In the genomic region with DNA sequence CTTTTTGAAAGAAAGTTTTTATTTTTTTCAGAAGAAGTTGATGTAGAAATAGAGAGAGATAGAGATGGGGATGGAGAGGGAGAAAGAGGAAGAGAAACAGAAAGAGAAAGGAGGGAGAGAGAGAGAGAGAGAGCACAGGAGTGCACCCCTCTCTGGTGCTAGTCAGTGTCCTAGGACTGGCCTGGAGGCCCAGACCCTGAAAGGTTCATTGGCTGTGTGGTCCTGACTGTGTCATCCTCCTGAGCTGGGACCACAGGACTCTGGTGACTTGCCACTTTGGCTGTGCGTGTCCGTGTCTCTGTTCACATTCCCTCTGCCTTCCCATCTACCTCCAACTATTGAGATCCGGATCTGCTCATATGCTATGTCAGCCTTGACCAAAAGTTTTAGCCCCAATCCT, we compare ENCODE assay signal across 16 cellular contexts.
"Had no signal": no experiment of that assay in that cellular context is flagged by ENCODE, and none has a peak within 500 bp of the region (broad histone marks: within the 10 kb centered on the region; RNA-seq: fewer than 3 reads in every experiment).

No MANE protein-coding gene starts in this region.

- H3K9me3 ChIP-seq: body of pancreas, left ventricle myocardium inferior, prostate gland, thyroid gland had no signal

- H3K4me3 ChIP-seq: body of pancreas, cardiac muscle cell, hepatocyte, left ventricle myocardium inferior, prostate gland, thyroid gland had no signal

- H3K4me1 ChIP-seq: body of pancreas, left ventricle myocardium inferior, prostate gland, thyroid gland had no signal

- H3K36me3 ChIP-seq: cardiac muscle cell, left ventricle myocardium inferior, prostate gland, thyroid gland had no signal

- H3K27ac ChIP-seq: body of pancreas, cardiac muscle cell, hepatocyte, left ventricle myocardium inferior, prostate gland, thyroid gland had no signal

- H3K27me3 ChIP-seq: body of pancreas, cardiac muscle cell, hepatocyte, thyroid gland had no signal

- DNase-seq: activated gamma-delta T cell; activated T-cell treated with anti-CD3 and anti-CD28 coated beads, Interleukin-2, amount 50 U/mL, for 72 hours; anterior cingulate cortex; body of pancreas; effector memory CD4-positive, alpha-beta T cell; glutamatergic neuron; left ventricle myocardium inferior; midbrain; natural killer cell; stimulated activated CD4-positive, alpha-beta T cell treated with anti-CD3 and anti-CD28 coated beads, Interleukin-4, amount 100 ng/mL, for 24 hours; substantia nigra; T-helper 9 cell; thyroid gland had no signal
